8 cellular contexts compared by ENCODE assay signal in genomic region chr4:133320576-133321170, GRCh38.
A peak's percentile ranks its signal among the peaks of the same experiment; 100 is the strongest.
DNase-seq lines count a peak whose midpoint lies in the region; ATAC-seq lines count a peak whose summit lies in the region.

No MANE protein-coding gene starts in this region.

- H3K9me3 Mint-ChIP-seq in activated naive CD4-positive, alpha-beta T cell treated with anti-CD3 and anti-CD28 coated beads for 36 hours: peaks cover 4% of the 10 kb centered on the region

- no peaks in the 10 kb centered on the region for H3K27me3 Mint-ChIP-seq in activated naive CD4-positive, alpha-beta T cell treated with anti-CD3 and anti-CD28 coated beads for 36 hours (ENCODE audit: low read depth)

- H3K36me3 Mint-ChIP-seq in activated naive CD4-positive, alpha-beta T cell treated with anti-CD3 and anti-CD28 coated beads for 36 hours (ENCODE audit: low read depth): no peaks in the 10 kb centered on the region

- DNase-seq in G401 (ENCODE audit: low spot score): peak; percentile 7
- DNase-seq in KBM-7: peak; percentile 73
- peak; percentile 2 for DNase-seq in SW480 (ENCODE audit: low spot score)
- peak; percentile 44 for DNase-seq in inferior parietal cortex (ENCODE audit: extremely low spot score)
- no peak for DNase-seq in activated naive CD4-positive, alpha-beta T cell treated with anti-CD3 and anti-CD28 coated beads for 36 hours
- DNase-seq in NCI-H128 (lab: John Stamatoyannopoulos, UW; ENCODE audit: unreplicated experiment): no peak

- intact Hi-C loops in activated naive CD4-positive, alpha-beta T cell treated with anti-CD3 and anti-CD28 coated beads for 36 hours (cut with micrococcal nuclease): no loop called here

- no peaks in the 10 kb centered on the region for H3K4me1 Mint-ChIP-seq in activated naive CD4-positive, alpha-beta T cell treated with anti-CD3 and anti-CD28 coated beads for 36 hours (ENCODE audit: low read depth)

- in situ Hi-C loops in G401 (cut with HindIII; ENCODE audit: low sequenced_read_pairs) (no loop called here), KBM-7 (cut with MboI; ENCODE audit: low pct_unique_long_range_greater_than_20kb, low sequenced_read_pairs) (no loop called here)

- CTCF ChIA-PET in activated naive CD4-positive, alpha-beta T cell treated with anti-CD3 and anti-CD28 coated beads for 36 hours (lab: Charles Lee): no interaction called here

- H3K27ac Mint-ChIP-seq in activated naive CD4-positive, alpha-beta T cell treated with anti-CD3 and anti-CD28 coated beads for 36 hours: no peak overlapping the region

- ATAC-seq in GM21576 (IDR thresholded peaks at IDR 0.05; ENCODE audit: unreplicated experiment): peak; percentile 58
- no peak for ATAC-seq in HG02588 (IDR thresholded peaks at IDR 0.05; ENCODE audit: unreplicated experiment)

- H3K4me3 Mint-ChIP-seq in activated naive CD4-positive, alpha-beta T cell treated with anti-CD3 and anti-CD28 coated beads for 36 hours: no peak overlapping the region

Comparison
In these comparisons a context has a peak if more than half of its experiments do, and no peak if none do; other contexts are left out.
1. DNase-seq: peak in G401 (single experiment), KBM-7 (single experiment), SW480 (single experiment) and inferior parietal cortex (single experiment); none in activated naive CD4-positive, alpha-beta T cell treated with anti-CD3 and anti-CD28 coated beads for 36 hours (single experiment) and NCI-H128 (single experiment).